22 cellular contexts compared by ENCODE assay signal in genomic region chr10:83515001-83515400, GRCh38.
DNase-seq lines count a peak whose midpoint lies in the region; ATAC-seq, FAIRE-seq and TF ChIP-seq lines count a peak whose summit lies in the region.
"Had no signal": no experiment of that assay in that cellular context is flagged by ENCODE, and none has a peak within 500 bp of the region (broad histone marks: within the 10 kb centered on the region; RNA-seq: fewer than 3 reads in every experiment).

No MANE protein-coding gene starts in this region.

- DNase-seq in A172 (ENCODE audit: low spot score) (peak; percentile 26), H4 (ENCODE audit: low spot score) (peak; percentile 35), astrocyte (ENCODE audit: low read depth) (peak; percentile 37), endothelial cell of umbilical vein (ENCODE audit: low read depth, low spot score) (no peak), sigmoid colon (no peak), thyroid gland (no peak)
- DNase-seq in effector CD4-positive, alpha-beta T cell = no peak
- DNase-seq: 8988T; AML-193; Caco-2; CD4-positive, alpha-beta T cell; DMS153; DMS79; GDM1; HCEC 1CT had no signal

- no peaks in the 10 kb centered on the region for H3K9me1 ChIP-seq in endothelial cell of umbilical vein (replicated peaks; ENCODE audit: control insufficient read depth, extremely low read depth, insufficient read depth, low read length)

- H3K4me3 ChIP-seq in astrocyte (ENCODE audit: insufficient read depth, low read depth, low read length) (no peak overlapping the region), endothelial cell of umbilical vein (replicated peaks in 1 of 3; ENCODE audit: insufficient read depth in 1 of 3, low read depth in 1 of 3, low read length in 3 of 3) (no peak overlapping the region), sigmoid colon (no peak overlapping the region), thyroid gland (replicated peaks in 1 of 3) (no peak overlapping the region)

- dilution Hi-C loops in endothelial cell of umbilical vein (cut with MboI; ENCODE audit: extremely low pct_ligation_motif_present, low sequenced_read_pairs) = no loop called here

- peaks cover 3% of the 10 kb centered on the region for H3K4me1 Mint-ChIP-seq in astrocyte (ENCODE audit: low read depth, unreplicated experiment)

- no peak for ATAC-seq in GM19351 (IDR thresholded peaks at IDR 0.05; ENCODE audit: unreplicated experiment)

- BruUV-seq in endothelial cell of umbilical vein (replicated peaks; lab: Mats Ljungman, UMichigan) = no TSS peak

- no peak for TF ChIP-seq CTCF in astrocyte (IDR thresholded peaks at IDR 0.05; ENCODE audit: insufficient read depth, low read depth, low read length)
- no peak for TF ChIP-seq CTCF in endothelial cell of umbilical vein (IDR thresholded peaks at IDR 0.05; ENCODE audit: extremely low read depth in 1 of 2, insufficient read depth in 1 of 2, low read depth in 1 of 2, low read length in 2 of 2)
- no peak for TF ChIP-seq CTCF in sigmoid colon (IDR thresholded peaks at IDR 0.05)
- no peak for TF ChIP-seq CTCF in thyroid gland (IDR thresholded peaks at IDR 0.05)

- FAIRE-seq in astrocyte (lab: Jason Lieb, UNC) (no peak), endothelial cell of umbilical vein (lab: Jason Lieb, UNC) (no peak)
- FAIRE-seq: GM12892, GM18507, H54, HTR-8/SVneo had no signal

- WGBS in sigmoid colon, 2 donors = 76 to 80% methylated on average over 3 of the region's 3 CpGs
- 33 to 61% methylated on average over 3 of the region's 3 CpGs for WGBS in thyroid gland, 2 donors

- H3K9me3 Mint-ChIP-seq in astrocyte (ENCODE audit: unreplicated experiment) = peaks cover 5% of the 10 kb centered on the region

- H3K36me3 Mint-ChIP-seq in astrocyte (ENCODE audit: low read depth, unreplicated experiment) = no peaks in the 10 kb centered on the region

- H3K27ac Mint-ChIP-seq in astrocyte (ENCODE audit: unreplicated experiment) = peak overlapping the region; percentile 73
- H3K27ac Mint-ChIP-seq: CD4-positive, alpha-beta T cell had no signal

- H3K4me1 ChIP-seq in astrocyte (ENCODE audit: insufficient read depth, low read length) (no peaks in the 10 kb centered on the region), endothelial cell of umbilical vein (ENCODE audit: control insufficient read depth, extremely low read depth, insufficient read depth, low read length) (no peaks in the 10 kb centered on the region), sigmoid colon (no peaks in the 10 kb centered on the region), thyroid gland (peaks cover 0 to 4% of the 10 kb centered on the region in 2 donors)
- H3K4me1 ChIP-seq: Caco-2 had no signal

- no peak overlapping the region for H2AFZ ChIP-seq in astrocyte (ENCODE audit: low read depth, low read length)
- peak overlapping the region; percentile 38 for H2AFZ ChIP-seq in endothelial cell of umbilical vein (ENCODE audit: low read depth, low read length)

- H3K4me2 ChIP-seq in astrocyte (ENCODE audit: low read length) = no peak overlapping the region
- H3K4me2 ChIP-seq in endothelial cell of umbilical vein (ENCODE audit: insufficient read depth, low read length) = no peak overlapping the region
- H3K4me2 ChIP-seq: KMS-11 had no signal

- CTCF ChIA-PET in endothelial cell of umbilical vein (lab: Charles Lee) = no interaction called here

- no peak overlapping the region for H3K9ac ChIP-seq in astrocyte (ENCODE audit: low read length)
- no peak overlapping the region for H3K9ac ChIP-seq in endothelial cell of umbilical vein (replicated peaks; ENCODE audit: extremely low read depth, insufficient read depth, low read length)
- H3K9ac ChIP-seq: KMS-11 had no signal

- intact Hi-C loops in endothelial cell of umbilical vein (cut with micrococcal nuclease) (no loop called here), sigmoid colon (cut with DNase I) (no loop called here), thyroid gland (cut with DNase I) (no loop called here)

- H3K27me3 Mint-ChIP-seq in astrocyte (ENCODE audit: low read depth, unreplicated experiment) = no peaks in the 10 kb centered on the region
- H3K27me3 Mint-ChIP-seq: CD4-positive, alpha-beta T cell had no signal

- POLR2A ChIA-PET in endothelial cell of umbilical vein (lab: Charles Lee) = no interaction called here

- H3K9me3 ChIP-seq in astrocyte (ENCODE audit: insufficient read depth, low read depth, low read length) = no peaks in the 10 kb centered on the region
- no peaks in the 10 kb centered on the region for H3K9me3 ChIP-seq in endothelial cell of umbilical vein (replicated peaks; ENCODE audit: control insufficient read depth, insufficient read depth, low read length)
- no peaks in the 10 kb centered on the region for H3K9me3 ChIP-seq in sigmoid colon
- H3K9me3 ChIP-seq in thyroid gland = no peaks in the 10 kb centered on the region
- H3K9me3 ChIP-seq: Caco-2 had no signal

- H3K79me2 ChIP-seq in astrocyte (ENCODE audit: insufficient read depth, low read length) = no peaks in the 10 kb centered on the region
- no peaks in the 10 kb centered on the region for H3K79me2 ChIP-seq in endothelial cell of umbilical vein (ENCODE audit: control insufficient read depth, insufficient read depth, low read length)

- no peak overlapping the region for H3K4me3 Mint-ChIP-seq in astrocyte (ENCODE audit: unreplicated experiment)
- H3K4me3 Mint-ChIP-seq: CD4-positive, alpha-beta T cell had no signal

- H4K20me1 ChIP-seq in astrocyte (ENCODE audit: insufficient read depth, low read length) (no peaks in the 10 kb centered on the region), endothelial cell of umbilical vein (replicated peaks; ENCODE audit: control insufficient read depth, extremely low read depth, insufficient read depth, low read length) (no peaks in the 10 kb centered on the region)

- H3K27me3 ChIP-seq in astrocyte (ENCODE audit: insufficient read depth, low read length) = no peaks in the 10 kb centered on the region
- no peaks in the 10 kb centered on the region for H3K27me3 ChIP-seq in endothelial cell of umbilical vein (ENCODE audit: control insufficient read depth in 2 of 2, insufficient read depth in 2 of 2, low read length in 2 of 2)
- no peaks in the 10 kb centered on the region for H3K27me3 ChIP-seq in sigmoid colon
- no peaks in the 10 kb centered on the region for H3K27me3 ChIP-seq in thyroid gland

- TF ChIP-seq EP300 in sigmoid colon (IDR thresholded peaks at IDR 0.05) = no peak

- TF ChIP-seq POLR2A in endothelial cell of umbilical vein (IDR thresholded peaks at IDR 0.05; ENCODE audit: low read depth, low read length) = no peak
- no peak for TF ChIP-seq POLR2A in sigmoid colon (IDR thresholded peaks at IDR 0.05)
- no peak for TF ChIP-seq POLR2A in thyroid gland (IDR thresholded peaks at IDR 0.05)

- no peaks in the 10 kb centered on the region for H3K36me3 ChIP-seq in astrocyte (ENCODE audit: insufficient read depth, low read length)
- H3K36me3 ChIP-seq in endothelial cell of umbilical vein (ENCODE audit: control insufficient read depth in 2 of 2, extremely low read depth in 1 of 2, insufficient read depth in 2 of 2, low read length in 2 of 2) = no peaks in the 10 kb centered on the region
- no peaks in the 10 kb centered on the region for H3K36me3 ChIP-seq in sigmoid colon
- H3K36me3 ChIP-seq in thyroid gland = no peaks in the 10 kb centered on the region

- peak overlapping the region; percentile 46 for H3K27ac ChIP-seq in astrocyte (ENCODE audit: low read depth, low read length)
- no peak overlapping the region for H3K27ac ChIP-seq in endothelial cell of umbilical vein (ENCODE audit: insufficient read depth, low read depth, low read length)
- H3K27ac ChIP-seq in sigmoid colon = no peak overlapping the region
- no peak overlapping the region for H3K27ac ChIP-seq in thyroid gland
- H3K27ac ChIP-seq: C4-2B, KMS-11 had no signal

TF ChIP-seq in endothelial cell of umbilical vein, 7 proteins besides CTCF, POLR2A, EP300 and RAD21:
- TF ChIP-seq FOS (IDR thresholded peaks at IDR 0.05; ENCODE audit: borderline replicate concordance, insufficient read depth, low read length) = no peak
- TF ChIP-seq GATA2 (IDR thresholded peaks at IDR 0.05; ENCODE audit: insufficient read depth, insufficient read length, low read depth, low read length) = no peak
- no peak for TF ChIP-seq POLR2AphosphoS5 (IDR thresholded peaks at IDR 0.05; ENCODE audit: insufficient read depth, low read depth, low read length)
- TF ChIP-seq MYC (IDR thresholded peaks at IDR 0.05; ENCODE audit: low read depth, low read length) = no peak
- TF ChIP-seq MAX (IDR thresholded peaks at IDR 0.05; ENCODE audit: insufficient read depth, insufficient read length) = no peak
- no peak for TF ChIP-seq JUN (IDR thresholded peaks at IDR 0.05; ENCODE audit: borderline replicate concordance, insufficient read depth, insufficient read length, low read depth)
- TF ChIP-seq EZH2 (IDR thresholded peaks at IDR 0.05; ENCODE audit: borderline replicate concordance, low read depth, low read length, severe bottlenecking) = no peak

Comparison
In these comparisons a context has a peak if more than half of its experiments do, and no peak if none do; other contexts are left out.
1. DNase-seq: peak in A172 (single experiment), H4 (single experiment) and astrocyte (single experiment); none in endothelial cell of umbilical vein (single experiment), sigmoid colon (single experiment), effector CD4-positive, alpha-beta T cell (single experiment) and thyroid gland (0 of 2).